In genomic region chr9:111831371-111832108, GRCh38 we compare ENCODE assay signal across 20 cellular contexts. TPM values are rescaled to one million over a fixed set of nuclear protein-coding genes. Genes with fewer than 3 reads are reported as not detected.
A peak's percentile ranks its signal among the peaks of the same experiment; 100 is the strongest.
DNase-seq lines count a peak whose midpoint lies in the region; ATAC-seq, FAIRE-seq and TF ChIP-seq lines count a peak whose summit lies in the region.
"Had no signal": no experiment of that assay in that cellular context is flagged by ENCODE, and none has a peak within 500 bp of the region (broad histone marks: within the 10 kb centered on the region; RNA-seq: fewer than 3 reads in every experiment).

No MANE protein-coding gene starts in this region.

- ATAC-seq in GM23338 (no peak), WTC11 (no peak), pancreas (no peak)
- ATAC-seq: Right ventricle myocardium inferior had no signal

- H3K27ac ChIP-seq in GM23338 (ENCODE audit: low read depth) (no peak overlapping the region), astrocyte (ENCODE audit: low read depth, low read length) (no peak overlapping the region), pancreas (no peak overlapping the region)
- H3K27ac ChIP-seq: KMS-11 had no signal

- POLR2A ChIA-PET in WTC11 (lab: Charles Lee), result no interaction called here

- FAIRE-seq in astrocyte (lab: Jason Lieb, UNC), result no peak
- no peak for FAIRE-seq in pancreas (lab: Jason Lieb, UNC)
- FAIRE-seq: A204.1, GM12892, GM18507 had no signal

- H3K4me1 ChIP-seq in GM23338 (ENCODE audit: insufficient read depth), result no peaks in the 10 kb centered on the region
- H3K4me1 ChIP-seq in astrocyte (ENCODE audit: insufficient read depth, low read length), result peaks cover 8% of the 10 kb centered on the region
- no peaks in the 10 kb centered on the region for H3K4me1 ChIP-seq in pancreas
- H3K4me1 ChIP-seq: Caco-2 had no signal

- no peaks in the 10 kb centered on the region for H3K9me2 ChIP-seq in GM23338 (ENCODE audit: insufficient read depth)

- H3K27me3 Mint-ChIP-seq in GM23338 (ENCODE audit: insufficient read depth, low read depth, poor library complexity), result no peaks in the 10 kb centered on the region
- peaks cover 7% of the 10 kb centered on the region for H3K27me3 Mint-ChIP-seq in astrocyte (ENCODE audit: low read depth, unreplicated experiment)
- no peaks in the 10 kb centered on the region; the same call in 1 of the 2 replicates for H3K27me3 Mint-ChIP-seq in WTC11 (ENCODE audit: low read depth)
- H3K27me3 Mint-ChIP-seq: CD4-positive, alpha-beta T cell had no signal

- DNase-seq in AG10803 (ENCODE audit: low read depth), result peak; percentile 36
- DNase-seq in GM23338 (ENCODE audit: low spot score), result no peak
- DNase-seq in astrocyte (ENCODE audit: low read depth), result peak; percentile 30
- DNase-seq in iris pigment epithelial cell (ENCODE audit: low read depth), result peak; percentile 60
- DNase-seq in WTC11 (ENCODE audit: low spot score), result no peak
- DNase-seq in NCI-H1436 (lab: John Stamatoyannopoulos, UW), result no peak
- DNase-seq in pancreas, result no peak
- DNase-seq: Caco-2; CD4-positive, alpha-beta T cell; NCI-H1436 treated with DMSO at 0.1 percent for 48 hours; NCI-H2029; NCI-H345; NCI-H524 treated with DMSO at 0.1 percent for 48 hours had no signal

- H3K9me3 ChIP-seq in astrocyte (ENCODE audit: insufficient read depth, low read depth, low read length) (no peaks in the 10 kb centered on the region), pancreas (no peaks in the 10 kb centered on the region)
- H3K9me3 ChIP-seq: Caco-2 had no signal

- H3K4me2 ChIP-seq in GM23338, result no peak overlapping the region
- H3K4me2 ChIP-seq in astrocyte (ENCODE audit: low read length), result no peak overlapping the region
- H3K4me2 ChIP-seq: KMS-11 had no signal

- no peaks in the 10 kb centered on the region for H4K20me1 ChIP-seq in GM23338 (replicated peaks; ENCODE audit: insufficient read depth)
- no peaks in the 10 kb centered on the region for H4K20me1 ChIP-seq in astrocyte (ENCODE audit: insufficient read depth, low read length)

- H3K27ac Mint-ChIP-seq in GM23338, result no peak overlapping the region
- H3K27ac Mint-ChIP-seq in astrocyte (ENCODE audit: unreplicated experiment), result no peak overlapping the region
- no peak overlapping the region for H3K27ac Mint-ChIP-seq in WTC11
- H3K27ac Mint-ChIP-seq: CD4-positive, alpha-beta T cell had no signal

- WGBS in pancreas, 2 donors, result 86 to 87% methylated on average over 5 of the region's 5 CpGs

- no peaks in the 10 kb centered on the region for H3K9me3 Mint-ChIP-seq in GM23338
- H3K9me3 Mint-ChIP-seq in astrocyte (ENCODE audit: unreplicated experiment), result peaks cover 2% of the 10 kb centered on the region
- H3K9me3 Mint-ChIP-seq in WTC11, result no peaks in the 10 kb centered on the region
- H3K9me3 Mint-ChIP-seq: CD4-positive, alpha-beta T cell had no signal

- H3K9ac ChIP-seq in astrocyte (ENCODE audit: low read length), result no peak overlapping the region
- H3K9ac ChIP-seq: KMS-11 had no signal

- H3K36me3 Mint-ChIP-seq in GM23338 (ENCODE audit: low read depth) (no peaks in the 10 kb centered on the region), astrocyte (ENCODE audit: low read depth, unreplicated experiment) (no peaks in the 10 kb centered on the region), WTC11 (no peaks in the 10 kb centered on the region)

- CTCF ChIA-PET in WTC11 (lab: Charles Lee), result interaction anchor here (1.2 kb wide), 1 partner anchor 243 kb away, joined by 3 read pairs; no protein-coding TSS in a partner anchor

- intact Hi-C loops in pancreas (cut with DNase I), result no loop called here

- H3K4me3 ChIP-seq in AG10803 (ENCODE audit: low read length) (no peak overlapping the region), GM23338 (no peak overlapping the region), astrocyte (ENCODE audit: insufficient read depth, low read depth, low read length) (no peak overlapping the region), pancreas (no peak overlapping the region)

- H3K4me3 Mint-ChIP-seq in GM23338, result no peak overlapping the region
- H3K4me3 Mint-ChIP-seq in astrocyte (ENCODE audit: unreplicated experiment), result no peak overlapping the region
- no peak overlapping the region for H3K4me3 Mint-ChIP-seq in WTC11
- H3K4me3 Mint-ChIP-seq: CD4-positive, alpha-beta T cell had no signal

- TF ChIP-seq CTCF in AG10803 (conservative IDR thresholded peaks at IDR 0.05; ENCODE audit: low read length) (no peak), GM23338 (conservative IDR thresholded peaks at IDR 0.05; ENCODE audit: low read depth in 2 of 2) (no peak), astrocyte (IDR thresholded peaks at IDR 0.05; ENCODE audit: insufficient read depth, low read depth, low read length) (no peak), WTC11 (IDR thresholded peaks at IDR 0.05) (no peak), pancreas (IDR thresholded peaks at IDR 0.05) (no peak)

- no peaks in the 10 kb centered on the region for H3F3A ChIP-seq in GM23338 (replicated peaks; ENCODE audit: low read depth)

- no peaks in the 10 kb centered on the region for H3K79me2 ChIP-seq in GM23338 (replicated peaks; ENCODE audit: insufficient read depth)
- H3K79me2 ChIP-seq in astrocyte (ENCODE audit: insufficient read depth, low read length), result no peaks in the 10 kb centered on the region

- no peaks in the 10 kb centered on the region for H3K4me1 Mint-ChIP-seq in GM23338
- peaks cover 3% of the 10 kb centered on the region for H3K4me1 Mint-ChIP-seq in astrocyte (ENCODE audit: low read depth, unreplicated experiment)
- no peaks in the 10 kb centered on the region for H3K4me1 Mint-ChIP-seq in WTC11

- H3K36me3 ChIP-seq in GM23338 (ENCODE audit: insufficient read depth) (no peaks in the 10 kb centered on the region), astrocyte (ENCODE audit: insufficient read depth, low read length) (no peaks in the 10 kb centered on the region), pancreas (no peaks in the 10 kb centered on the region)

- H2AFZ ChIP-seq in GM23338 (0 out of 2 replicates have a peak overlapping the region, but pooled peaks have one; percentile 52), astrocyte (ENCODE audit: low read depth, low read length) (no peak overlapping the region)

- H3K27me3 ChIP-seq in GM23338 (ENCODE audit: insufficient read depth) (no peaks in the 10 kb centered on the region), astrocyte (ENCODE audit: insufficient read depth, low read length) (no peaks in the 10 kb centered on the region), pancreas (no peaks in the 10 kb centered on the region)

TF ChIP-seq in GM23338, 12 proteins besides CTCF, POLR2A, EP300 and RAD21 (continues in another document):
- TF ChIP-seq EZH2phosphoT487 (IDR thresholded peaks at IDR 0.05; ENCODE audit: unreplicated experiment) (no peak), ETS1 (IDR thresholded peaks at IDR 0.05) (no peak), NANOG (IDR thresholded peaks at IDR 0.05; ENCODE audit: borderline replicate concordance) (no peak), JUNB (IDR thresholded peaks at IDR 0.05; ENCODE audit: unreplicated experiment) (no peak), CREB1 (CRISPR knock-in tag; IDR thresholded peaks at IDR 0.05; ENCODE audit: low read depth) (no peak)

TF ChIP-seq in WTC11, 78 proteins besides CTCF, POLR2A, EP300 and RAD21 (continues in another document):
- TF ChIP-seq ZNF263 (CRISPR knock-in tag; IDR thresholded peaks at IDR 0.05; ENCODE audit: low read depth) (no peak), TEAD1 (CRISPR knock-in tag; IDR thresholded peaks at IDR 0.05) (no peak), ZNF138 (CRISPR knock-in tag; conservative IDR thresholded peaks at IDR 0.05) (no peak), ZNF671 (CRISPR knock-in tag; IDR thresholded peaks at IDR 0.05) (no peak), ATF1 (CRISPR knock-in tag; IDR thresholded peaks at IDR 0.05) (no peak), GTF2I (CRISPR knock-in tag; conservative IDR thresholded peaks at IDR 0.05) (no peak), ZNF423 (CRISPR knock-in tag; IDR thresholded peaks at IDR 0.05) (no peak), NFE2L1 (CRISPR knock-in tag; IDR thresholded peaks at IDR 0.05) (no peak), SMAD3 (CRISPR knock-in tag; IDR thresholded peaks at IDR 0.05; ENCODE audit: borderline replicate concordance) (no peak), TP53 (CRISPR knock-in tag; IDR thresholded peaks at IDR 0.05) (no peak), RORB (CRISPR knock-in tag; IDR thresholded peaks at IDR 0.05) (no peak), AR (CRISPR knock-in tag; IDR thresholded peaks at IDR 0.05) (no peak)
- TF ChIP-seq, protein P1, sequence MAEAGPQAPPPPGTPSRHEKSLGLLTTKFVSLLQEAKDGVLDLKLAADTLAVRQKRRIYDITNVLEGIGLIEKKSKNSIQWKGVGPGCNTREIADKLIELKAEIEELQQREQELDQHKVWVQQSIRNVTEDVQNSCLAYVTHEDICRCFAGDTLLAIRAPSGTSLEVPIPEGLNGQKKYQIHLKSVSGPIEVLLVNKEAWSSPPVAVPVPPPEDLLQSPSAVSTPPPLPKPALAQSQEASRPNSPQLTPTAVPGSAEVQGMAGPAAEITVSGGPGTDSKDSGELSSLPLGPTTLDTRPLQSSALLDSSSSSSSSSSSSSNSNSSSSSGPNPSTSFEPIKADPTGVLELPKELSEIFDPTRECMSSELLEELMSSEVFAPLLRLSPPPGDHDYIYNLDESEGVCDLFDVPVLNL (CRISPR knock-in tag; IDR thresholded peaks at IDR 0.05; ENCODE audit: borderline replicate concordance, low read depth), result no peak

RNA-seq across cellular contexts. Expression of gene SHOC1, which starts 36.8 kb away (rescaled TPM):
- not detected in 2 replicates for total RNA-seq in GM23338 (2014; rRNA removed; shearing (Covaris generic))
- 0.21 and 0.39 TPM in 2 replicates for polyA plus RNA-seq in GM23338 (2016; fragmentation: Nextera tagmentation; extraction: Ambion mirVana)
- not detected in 2 replicates for total RNA-seq in astrocyte
- not detected in 3 replicates for total RNA-seq in WTC11 (2021)
- total RNA-seq in pancreas, result under 1 TPM; 0.06 to 0.25 (median 0.09) TPM
- polyA plus RNA-seq in pancreas, result under 1 TPM in 1 of 2 donors, not detected in 1; 0.07 TPM
- total RNA-seq: Caco-2; CD4-positive, alpha-beta T cell; HT-29; Right ventricle myocardium inferior had no signal
- polyA plus RNA-seq: BJ had no signal

Comparison
In these comparisons a context has a peak if more than half of its experiments do, and no peak if none do; other contexts are left out.
1. DNase-seq: peak in AG10803 (single experiment), astrocyte (single experiment) and iris pigment epithelial cell (single experiment); none in GM23338 (single experiment), WTC11 (single experiment), NCI-H1436 (single experiment) and pancreas (0 of 6).